In the genomic region with DNA sequence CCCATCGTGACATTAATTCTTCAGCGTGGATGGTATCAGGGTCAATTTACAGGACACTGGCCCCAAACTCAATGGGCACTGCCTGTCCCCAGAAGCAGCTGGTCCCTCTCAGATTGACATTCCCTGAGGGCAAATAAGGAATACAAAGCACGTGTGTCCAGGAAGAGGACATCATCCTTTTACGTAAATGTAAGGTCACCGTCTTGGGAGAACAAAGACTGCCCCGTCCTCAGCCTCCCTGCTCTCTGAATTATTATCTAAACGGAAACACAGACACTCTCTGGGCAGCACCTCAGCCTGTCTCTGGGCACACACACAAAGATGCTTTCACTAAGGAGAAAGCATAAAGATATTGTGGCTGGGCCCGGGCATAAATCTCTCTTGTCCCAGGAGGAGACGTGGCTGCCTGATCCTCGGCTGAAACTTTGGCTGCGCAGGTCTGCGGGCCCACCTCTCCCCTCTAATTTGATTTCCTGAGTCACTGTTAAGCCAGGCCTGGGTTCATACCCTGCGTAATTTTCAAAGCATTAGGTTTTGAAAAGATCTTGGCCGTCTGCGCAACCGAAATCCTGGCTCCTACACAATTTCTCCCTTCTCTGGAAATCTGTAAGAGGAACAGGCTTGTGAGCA, we compare ENCODE assay signal across 20 cellular contexts. TPM values are rescaled to one million over a fixed set of nuclear protein-coding genes. Genes with fewer than 3 reads are reported as not detected.
DNase-seq lines count a peak whose midpoint lies in the region; ATAC-seq and TF ChIP-seq lines count a peak whose summit lies in the region.
"Had no signal": no experiment of that assay in that cellular context is flagged by ENCODE, and none has a peak within 500 bp of the region (broad histone marks: within the 10 kb centered on the region; RNA-seq: fewer than 3 reads in every experiment).

No MANE protein-coding gene starts in this region.

- H3K4me3 Mint-ChIP-seq in T-cell: no peak overlapping the region
- no peak overlapping the region for H3K4me3 Mint-ChIP-seq in naive thymus-derived CD8-positive, alpha-beta T cell
- H3K4me3 Mint-ChIP-seq: activated naive CD4-positive, alpha-beta T cell treated with anti-CD3 and anti-CD28 coated beads for 36 hours had no signal

- no peaks in the 10 kb centered on the region for H3K4me1 Mint-ChIP-seq in T-cell
- no peaks in the 10 kb centered on the region for H3K4me1 Mint-ChIP-seq in naive thymus-derived CD8-positive, alpha-beta T cell

- POLR2A ChIA-PET in T-cell (lab: Charles Lee): no interaction called here
- POLR2A ChIA-PET in naive thymus-derived CD8-positive, alpha-beta T cell (lab: Charles Lee): no interaction called here

- no peak for TF ChIP-seq CTCF in BE2C (IDR thresholded peaks at IDR 0.05; ENCODE audit: low read depth, low read length)

- DNase-seq in BE2C (peak; percentile 72), left ventricle myocardium superior (no peak), pons (ENCODE audit: low spot score) (peak; percentile 26), DMS153 (lab: John Stamatoyannopoulos, UW) (no peak), germinal center (ENCODE audit: low spot score) (no peak), T-cell (no peak)
- DNase-seq in naive thymus-derived CD8-positive, alpha-beta T cell: no peak
- DNase-seq: activated CD4-positive, alpha-beta T cell treated with anti-CD3 and anti-CD28 coated beads for 48 hours; activated naive CD4-positive, alpha-beta T cell treated with anti-CD3 and anti-CD28 coated beads for 36 hours; colonic mucosa; Kasumi-1; NCI-H1105 treated with DMSO at 0.1 percent for 48 hours; NCI-H774; spleen had no signal

- no peaks in the 10 kb centered on the region for H3K36me3 Mint-ChIP-seq in T-cell
- no peaks in the 10 kb centered on the region for H3K36me3 Mint-ChIP-seq in naive thymus-derived CD8-positive, alpha-beta T cell

- peaks cover 11 to 26% of the 10 kb centered on the region in 2 donors for H3K27me3 Mint-ChIP-seq in T-cell
- peaks cover 6 to 37% (median 19%) of the 10 kb centered on the region in 5 donors for H3K27me3 Mint-ChIP-seq in naive thymus-derived CD8-positive, alpha-beta T cell

- ATAC-seq in SK-N-SH treated with all-trans-retinoic acid at 6 μM for 48 hours (no peak; the same call in 1 of the 3 replicates), left ventricle myocardium superior (peak; percentile 34), T-cell (replicated peaks in 1 of 4) (no peak)
- ATAC-seq in naive thymus-derived CD8-positive, alpha-beta T cell: no peak
- ATAC-seq: Panc1 had no signal

- H3K27me3 ChIP-seq in BE2C: no peaks in the 10 kb centered on the region
- H3K27me3 ChIP-seq: BLaER1, colonic mucosa had no signal

- H3K9me3 ChIP-seq in BE2C: no peaks in the 10 kb centered on the region
- H3K9me3 ChIP-seq: BLaER1, colonic mucosa, spleen had no signal

- CTCF ChIA-PET in T-cell (lab: Charles Lee): no interaction called here

- peaks cover 11% of the 10 kb centered on the region; the same call in 1 of the 2 replicates for H3K4me1 ChIP-seq in BE2C
- H3K4me1 ChIP-seq: colonic mucosa, parathyroid adenoma had no signal

- intact Hi-C loops in left ventricle myocardium superior (cut with micrococcal nuclease): no loop called here

- H3K9me3 Mint-ChIP-seq in T-cell: no peaks in the 10 kb centered on the region
- peaks cover 0 to 2% (median 0%) of the 10 kb centered on the region in 9 donors for H3K9me3 Mint-ChIP-seq in naive thymus-derived CD8-positive, alpha-beta T cell
- H3K9me3 Mint-ChIP-seq: activated naive CD4-positive, alpha-beta T cell treated with anti-CD3 and anti-CD28 coated beads for 36 hours had no signal

- H3K27ac Mint-ChIP-seq in T-cell: no peak overlapping the region
- no peak overlapping the region for H3K27ac Mint-ChIP-seq in naive thymus-derived CD8-positive, alpha-beta T cell
- H3K27ac Mint-ChIP-seq: activated naive CD4-positive, alpha-beta T cell treated with anti-CD3 and anti-CD28 coated beads for 36 hours had no signal

- H3K4me3 ChIP-seq in BE2C (ENCODE audit: low read depth, low read length): peak overlapping the region; percentile 33
- H3K4me3 ChIP-seq: BLaER1, colonic mucosa, spleen had no signal

- no peaks in the 10 kb centered on the region for H3K36me3 ChIP-seq in BE2C
- H3K36me3 ChIP-seq: BLaER1, colonic mucosa, spleen had no signal

TF ChIP-seq in SK-N-SH treated with all-trans-retinoic acid at 6 μM for 48 hours, 23 proteins besides CTCF, POLR2A, EP300 and RAD21:
- TF ChIP-seq CSDC2 (CRISPR knock-in tag; IDR thresholded peaks at IDR 0.05) (0 out of 2 replicates have a peak, but pooled peaks have one; percentile 25), ISL1 (CRISPR knock-in tag; IDR thresholded peaks at IDR 0.05) (peak; percentile 14; the same call in 1 of the 2 replicates), SNAI2 (CRISPR knock-in tag; IDR thresholded peaks at IDR 0.05) (no peak)

RNA-seq across cellular contexts. Expression of a gene that starts 5.0 kb away (rescaled TPM):
- 0.17 TPM for polyA plus RNA-seq in BE2C (2012; ENCODE audit: insufficient read depth, insufficient read length, low read depth)
- total RNA-seq in left ventricle myocardium superior (not detected), T-cell (not detected)
- total RNA-seq in naive thymus-derived CD8-positive, alpha-beta T cell: not detected
- polyA plus RNA-seq in naive thymus-derived CD8-positive, alpha-beta T cell: not detected
- total RNA-seq: activated naive CD4-positive, alpha-beta T cell treated with anti-CD3 and anti-CD28 coated beads for 36 hours; colonic mucosa; frontal cortex; HT1080; spleen had no signal
- polyA plus RNA-seq: spleen had no signal

RNA-seq across cellular contexts. Expression of a gene that starts 43.8 kb away (rescaled TPM):
- polyA plus RNA-seq in BE2C (2012; ENCODE audit: insufficient read depth, insufficient read length, low read depth): not detected
- not detected for total RNA-seq in left ventricle myocardium superior
- total RNA-seq in T-cell: under 1 TPM in 1 of 5 donors, not detected in 4; 0.25 TPM
- not detected for total RNA-seq in naive thymus-derived CD8-positive, alpha-beta T cell
- under 1 TPM; 0.10 to 0.21 (median 0.12) TPM for polyA plus RNA-seq in naive thymus-derived CD8-positive, alpha-beta T cell
- total RNA-seq: colonic mucosa, frontal cortex, HT1080 had no signal

RNA-seq across cellular contexts. Expression of a gene that starts 47.9 kb away (rescaled TPM):
- 73.4 TPM for polyA plus RNA-seq in BE2C (2012; ENCODE audit: insufficient read depth, insufficient read length, low read depth)
- total RNA-seq in left ventricle myocardium superior (31.0 TPM), T-cell (10 to 100 TPM; 81.9 to 97.6 (median 92.8) TPM)
- total RNA-seq in naive thymus-derived CD8-positive, alpha-beta T cell: 100 to 1,000 TPM; 107 to 110 TPM
- 1 to 10 TPM; 4.2 to 8.3 (median 7.9) TPM for polyA plus RNA-seq in naive thymus-derived CD8-positive, alpha-beta T cell

RNA-seq across cellular contexts. Expression of a gene that starts 59.9 kb away (rescaled TPM):
- polyA plus RNA-seq in BE2C (2012; ENCODE audit: insufficient read depth, insufficient read length, low read depth): 0.34 TPM
- 2.0 TPM for total RNA-seq in left ventricle myocardium superior
- not detected for total RNA-seq in T-cell
- not detected for total RNA-seq in naive thymus-derived CD8-positive, alpha-beta T cell
- not detected for polyA plus RNA-seq in naive thymus-derived CD8-positive, alpha-beta T cell
- total RNA-seq: activated naive CD4-positive, alpha-beta T cell treated with anti-CD3 and anti-CD28 coated beads for 36 hours had no signal

Comparison
In these comparisons a context has a peak if more than half of its experiments do, and no peak if none do; other contexts are left out.
1. DNase-seq: peak in BE2C (single experiment) and pons (single experiment); none in left ventricle myocardium superior (single experiment), DMS153 (single experiment), germinal center (single experiment), T-cell (0 of 34) and naive thymus-derived CD8-positive, alpha-beta T cell (0 of 10).